In genomic region chr14:70601162-70601561, GRCh38 we compare ENCODE assay signal across 8 cellular contexts. TPM values are rescaled to one million over a fixed set of nuclear protein-coding genes. Genes with fewer than 3 reads are reported as not detected.
DNase-seq lines count a peak whose midpoint lies in the region; ATAC-seq and TF ChIP-seq lines count a peak whose summit lies in the region.

No MANE protein-coding gene starts in this region.

- intact Hi-C loops in heart left ventricle (cut with DNase I), result loop anchor here in 1 of 10 donors (10.0 kb wide), 2 partner anchors 246 to 374 kb away; partner anchors contain the start of gene COX16

- H3K9me3 ChIP-seq in SK-N-SH, result no peaks in the 10 kb centered on the region
- H3K9me3 ChIP-seq in heart left ventricle, result no peaks in the 10 kb centered on the region
- no peaks in the 10 kb centered on the region for H3K9me3 ChIP-seq in skeletal muscle tissue (ENCODE audit: control insufficient read depth in 3 of 3, low read length in 3 of 3)

- H3K4me3 ChIP-seq in SK-N-SH (ENCODE audit: low read depth in 2 of 2, low read length in 1 of 2) (peak overlapping the region; percentile 60 to 65), heart left ventricle (peak overlapping the region; percentile 26 to 92 (median 82)), skeletal muscle tissue (ENCODE audit: low read length in 3 of 3) (peak overlapping the region; percentile 60 to 75 (median 73))

- TF ChIP-seq CTCF in SK-N-SH (IDR thresholded peaks at IDR 0.05), result no peak
- TF ChIP-seq CTCF in heart left ventricle (IDR thresholded peaks at IDR 0.05), result no peak

- no peaks in the 10 kb centered on the region for H3K9me2 ChIP-seq in SK-N-SH

- 23% methylated on average over 3 of the region's 3 CpGs for WGBS in SK-N-SH (ENCODE audit: low lambda C conversion rate)
- WGBS in heart left ventricle, 4 donors, result 30 to 43% (median 37%) methylated on average over 3 of the region's 3 CpGs

- H3K9ac ChIP-seq in SK-N-SH, result peak overlapping the region; percentile 55; the same call in 1 of the 2 replicates
- peak overlapping the region in 2 of 3 donors; percentile 65 to 70 for H3K9ac ChIP-seq in skeletal muscle tissue (ENCODE audit: low read depth in 1 of 3, low read length in 3 of 3)

- no peak for TF ChIP-seq RAD21 in SK-N-SH (IDR thresholded peaks at IDR 0.05; ENCODE audit: low read length)

- peak overlapping the region; percentile 83 for H3K4me2 ChIP-seq in SK-N-SH

- POLR2A ChIA-PET in SK-N-SH (lab: Yijun Ruan, JAX), result interaction anchor here (1.0 kb wide), 1 partner anchor 41 kb away, joined by 3 read pairs; the partner anchor contains the start of gene TTC9

- peaks cover 43% of the 10 kb centered on the region for H3K79me2 ChIP-seq in SK-N-SH (ENCODE audit: insufficient read depth)

- H3K36me3 ChIP-seq in SK-N-SH (replicated peaks in 1 of 2; ENCODE audit: control insufficient read depth in 1 of 2, insufficient read depth in 2 of 2, low read length in 1 of 2) (peaks cover 12 to 15% of the 10 kb centered on the region in 2 experiments), heart left ventricle (peaks cover 0 to 14% (median 7%) of the 10 kb centered on the region in 9 donors), skeletal muscle tissue (ENCODE audit: control insufficient read depth in 3 of 3, insufficient read depth in 3 of 3, low read length in 3 of 3) (peaks cover 0 to 2% (median under 1%) of the 10 kb centered on the region in 3 donors)

- no peak for TF ChIP-seq EP300 in SK-N-SH (IDR thresholded peaks at IDR 0.05; ENCODE audit: borderline replicate concordance in 1 of 2, low read depth in 1 of 2, low read length in 1 of 2)

- CTCF ChIA-PET in SK-N-SH (lab: Yijun Ruan, JAX), result interaction anchor here (0.8 to 2.4 kb wide), 6 partner anchors 11 to 306 kb away, joined by 3 to 15 read pairs (median 4); partner anchors contain the start of gene PCNX1

- H3K4me1 ChIP-seq in SK-N-SH (ENCODE audit: control insufficient read depth in 1 of 2, insufficient read depth in 2 of 2, low read depth in 1 of 2, low read length in 1 of 2) (peaks cover 0 to 14% of the 10 kb centered on the region in 2 experiments; a peak in 2 of 4 replicates), heart left ventricle (peaks cover 0 to 25% (median 15%) of the 10 kb centered on the region in 12 donors), skeletal muscle tissue (ENCODE audit: control insufficient read depth in 3 of 3, insufficient read depth in 3 of 3, low read length in 3 of 3) (peaks cover 7 to 12% (median 8%) of the 10 kb centered on the region in 3 donors)

- peaks cover 3% of the 10 kb centered on the region for H3F3A ChIP-seq in SK-N-SH (replicated peaks; ENCODE audit: insufficient read depth)

- H3K27me3 ChIP-seq in SK-N-SH (ENCODE audit: insufficient read depth) (no peaks in the 10 kb centered on the region), heart left ventricle (peaks cover 0 to 9% (median 0%) of the 10 kb centered on the region in 9 donors), skeletal muscle tissue (ENCODE audit: control insufficient read depth in 3 of 3, insufficient read depth in 3 of 3, low read length in 3 of 3) (no peaks in the 10 kb centered on the region)

- H2AFZ ChIP-seq in SK-N-SH (ENCODE audit: low read depth), result peak overlapping the region; percentile 98

- ATAC-seq in GM18907 (IDR thresholded peaks at IDR 0.05; ENCODE audit: unreplicated experiment) (peak; percentile 6), heart left ventricle (peak in 2 of 4 donors; percentile 29 to 79), HG02588 (IDR thresholded peaks at IDR 0.05; ENCODE audit: unreplicated experiment) (no peak), HG03095 (IDR thresholded peaks at IDR 0.05; ENCODE audit: unreplicated experiment) (no peak)

- H3K27ac ChIP-seq in SK-N-SH (ENCODE audit: low read depth in 2 of 2, low read length in 1 of 2) (peak overlapping the region in 1 of 2 experiments; percentile 69; a peak in 2 of 4 replicates), heart left ventricle (peak overlapping the region in 10 of 12 donors; percentile 16 to 79 (median 64)), skeletal muscle tissue (ENCODE audit: low read depth, low read length) (peak overlapping the region; percentile 34)

- no peaks in the 10 kb centered on the region; the same call in 1 of the 2 replicates for H4K20me1 ChIP-seq in SK-N-SH (ENCODE audit: insufficient read depth)

- no peak for TF ChIP-seq POLR2A in heart left ventricle (IDR thresholded peaks at IDR 0.05)

- DNase-seq in SK-N-SH, result no peak
- DNase-seq in heart left ventricle, result no peak
- no peak for DNase-seq in NCI-H526 treated with DMSO at 0.1 percent for 48 hours (lab: John Stamatoyannopoulos, UW)
- DNase-seq in midbrain (lab: John Stamatoyannopoulos, UW), result no peak

TF ChIP-seq in SK-N-SH, 30 proteins besides CTCF, POLR2A, EP300 and RAD21:
- TF ChIP-seq CHD2 (IDR thresholded peaks at IDR 0.05; ENCODE audit: low read length, partially characterized antibody) (no peak), PBX3 (IDR thresholded peaks at IDR 0.05) (no peak), RXRA (IDR thresholded peaks at IDR 0.05; ENCODE audit: borderline replicate concordance, low read depth) (no peak), FOXM1 (IDR thresholded peaks at IDR 0.05; ENCODE audit: low read depth) (no peak), RCOR1 (IDR thresholded peaks at IDR 0.05; ENCODE audit: low read length) (no peak), ELF1 (IDR thresholded peaks at IDR 0.05) (no peak), MEF2A (IDR thresholded peaks at IDR 0.05; ENCODE audit: borderline replicate concordance, low read depth) (no peak), USF2 (IDR thresholded peaks at IDR 0.05; ENCODE audit: borderline replicate concordance, low read depth, low read length) (no peak), NFIC (IDR thresholded peaks at IDR 0.05; ENCODE audit: borderline replicate concordance) (no peak), NRF1 (IDR thresholded peaks at IDR 0.05; ENCODE audit: low read depth, low read length) (no peak), FOSL2 (IDR thresholded peaks at IDR 0.05; ENCODE audit: borderline replicate concordance, low read depth) (no peak), USF1 (IDR thresholded peaks at IDR 0.05; ENCODE audit: borderline replicate concordance, low read depth) (no peak), JUND (IDR thresholded peaks at IDR 0.05) (no peak)

RNA-seq across cellular contexts. Expression of gene MED6, which starts 0.7 kb away (rescaled TPM):
- polyA plus RNA-seq in SK-N-SH (2012; rRNA removed) (24.2 and 31.1 TPM in 2 replicates), heart left ventricle (10 to 100 TPM in 1 of 2 donors, 1 to 10 TPM in 1; 9.9 to 20.5 TPM)
- 34.3 and 46.5 TPM in 2 replicates for polyA plus RNA-seq in SK-N-SH (2012; cell fraction: cytosol; rRNA removed)
- 19.1 and 33.8 TPM in 2 replicates for polyA plus RNA-seq in SK-N-SH (2012; cell fraction: nucleus; rRNA removed)
- total RNA-seq in heart left ventricle (10 to 100 TPM; 13.0 to 25.1 (median 19.7) TPM), skeletal muscle tissue (45.4 TPM)

RNA-seq across cellular contexts. Expression of gene TTC9, which starts 40.6 kb away (rescaled TPM):
- polyA plus RNA-seq in SK-N-SH (2012; rRNA removed) (0.29 and 0.33 TPM in 2 replicates), heart left ventricle (1 to 10 TPM in 1 of 2 donors, under 1 TPM in 1; 0.57 to 1.5 TPM)
- polyA plus RNA-seq in SK-N-SH (2012; cell fraction: cytosol; rRNA removed), result 0.33 and 0.58 TPM in 2 replicates
- 0.19 and 0.25 TPM in 2 replicates for polyA plus RNA-seq in SK-N-SH (2012; cell fraction: nucleus; rRNA removed)
- total RNA-seq in heart left ventricle (1 to 10 TPM in 8 of 9 donors, under 1 TPM in 1; 0.87 to 3.1 (median 1.7) TPM), skeletal muscle tissue (1.0 TPM)
